In genomic region chr16:67654069-67654911, GRCh38 we compare ENCODE assay signal across 13 cellular contexts. TPM values are rescaled to one million over a fixed set of nuclear protein-coding genes. Genes with fewer than 3 reads are reported as not detected.
A peak's percentile ranks its signal among the peaks of the same experiment; 100 is the strongest.
DNase-seq lines count a peak whose midpoint lies in the region; ATAC-seq lines count a peak whose summit lies in the region.
"Had no signal": no experiment of that assay in that cellular context is flagged by ENCODE, and none has a peak within 500 bp of the region (broad histone marks: within the 10 kb centered on the region; RNA-seq: fewer than 3 reads in every experiment).

No MANE protein-coding gene starts in this region.

- peaks cover 11% of the 10 kb centered on the region for H3K4me1 Mint-ChIP-seq in activated CD8-positive, alpha-beta memory T cell treated with anti-CD3 and anti-CD28 coated beads, Interleukin-2, amount 10 ng/mL, durations not matched to agents 7 days and 5 days
- H3K4me1 Mint-ChIP-seq in CD8-positive, alpha-beta memory T cell: peaks cover 12 to 24% (median 16%) of the 10 kb centered on the region in 3 donors

- H3K9ac ChIP-seq in skeletal muscle satellite cell (ENCODE audit: low read depth, low read length): no peak overlapping the region

- peak overlapping the region; percentile 99 for H3K4me2 ChIP-seq in skeletal muscle satellite cell (ENCODE audit: low read length)

- no peaks in the 10 kb centered on the region for H3K9me3 ChIP-seq in skeletal muscle satellite cell (replicated peaks; ENCODE audit: low read length)
- no peaks in the 10 kb centered on the region for H3K9me3 ChIP-seq in CD8-positive, alpha-beta memory T cell (ENCODE audit: low read length)
- H3K9me3 ChIP-seq: body of pancreas had no signal

- peaks cover 43% of the 10 kb centered on the region for H3K27me3 ChIP-seq in skeletal muscle satellite cell (ENCODE audit: control insufficient read depth, insufficient read depth, low read length)
- no peaks in the 10 kb centered on the region for H3K27me3 ChIP-seq in CD8-positive, alpha-beta memory T cell (ENCODE audit: insufficient read depth, low read length, poor library complexity, severe bottlenecking)

- POLR2A ChIA-PET in CD8-positive, alpha-beta memory T cell (lab: Charles Lee): no interaction called here

- no peak overlapping the region for H3K4me3 ChIP-seq in skeletal muscle satellite cell (ENCODE audit: low read length)
- no peak overlapping the region for H3K4me3 ChIP-seq in CD8-positive, alpha-beta memory T cell (ENCODE audit: low read length)
- H3K4me3 ChIP-seq: body of pancreas had no signal

- ATAC-seq in activated CD8-positive, alpha-beta memory T cell treated with anti-CD3 and anti-CD28 coated beads, Interleukin-2, amount 10 ng/mL, durations not matched to agents 7 days and 5 days: no peak

- H3K27ac ChIP-seq in CD8-positive, alpha-beta memory T cell (ENCODE audit: low read depth, low read length): no peak overlapping the region
- H3K27ac ChIP-seq: body of pancreas had no signal

- H3K36me3 ChIP-seq in skeletal muscle satellite cell (ENCODE audit: insufficient read depth, low read length): peaks cover 10% of the 10 kb centered on the region
- peaks cover 16% of the 10 kb centered on the region for H3K36me3 ChIP-seq in CD8-positive, alpha-beta memory T cell (ENCODE audit: insufficient read depth, low read length)

- peaks cover 21% of the 10 kb centered on the region for H3K4me1 ChIP-seq in skeletal muscle satellite cell (ENCODE audit: control insufficient read depth, insufficient read depth, low read length)
- H3K4me1 ChIP-seq in CD8-positive, alpha-beta memory T cell (ENCODE audit: insufficient read depth, low read length): peaks cover 11% of the 10 kb centered on the region

- H3K36me3 Mint-ChIP-seq in activated CD8-positive, alpha-beta memory T cell treated with anti-CD3 and anti-CD28 coated beads, Interleukin-2, amount 10 ng/mL, durations not matched to agents 7 days and 5 days: peaks cover 31% of the 10 kb centered on the region
- peaks cover 5 to 74% (median 9%) of the 10 kb centered on the region in 3 donors for H3K36me3 Mint-ChIP-seq in CD8-positive, alpha-beta memory T cell

- no peaks in the 10 kb centered on the region for H3K27me3 Mint-ChIP-seq in activated CD8-positive, alpha-beta memory T cell treated with anti-CD3 and anti-CD28 coated beads, Interleukin-2, amount 10 ng/mL, durations not matched to agents 7 days and 5 days
- no peaks in the 10 kb centered on the region for H3K27me3 Mint-ChIP-seq in CD8-positive, alpha-beta memory T cell

- H3K4me3 Mint-ChIP-seq in activated CD8-positive, alpha-beta memory T cell treated with anti-CD3 and anti-CD28 coated beads, Interleukin-2, amount 10 ng/mL, durations not matched to agents 7 days and 5 days: no peak overlapping the region
- H3K4me3 Mint-ChIP-seq in CD8-positive, alpha-beta memory T cell: peak overlapping the region in 1 of 7 donors; percentile 16

- H3K27ac Mint-ChIP-seq in activated CD8-positive, alpha-beta memory T cell treated with anti-CD3 and anti-CD28 coated beads, Interleukin-2, amount 10 ng/mL, durations not matched to agents 7 days and 5 days: no peak overlapping the region
- peak overlapping the region in 3 of 8 donors; percentile 50 to 91 (median 87) for H3K27ac Mint-ChIP-seq in CD8-positive, alpha-beta memory T cell

- H3K9me3 Mint-ChIP-seq in activated CD8-positive, alpha-beta memory T cell treated with anti-CD3 and anti-CD28 coated beads, Interleukin-2, amount 10 ng/mL, durations not matched to agents 7 days and 5 days (ENCODE audit: low read depth): no peaks in the 10 kb centered on the region
- no peaks in the 10 kb centered on the region for H3K9me3 Mint-ChIP-seq in CD8-positive, alpha-beta memory T cell

- DNase-seq in activated CD8-positive, alpha-beta memory T cell treated with anti-CD3 and anti-CD28 coated beads, Interleukin-2, amount 50 U/mL, for 48 hours: peak; percentile 55
- DNase-seq in activated CD8-positive, alpha-beta memory T cell treated with anti-CD3 and anti-CD28 coated beads, Interleukin-2, amount 10 ng/mL, durations not matched to agents 7 days and 5 days: no peak
- peak; percentile 32 for DNase-seq in cerebellum (ENCODE audit: low spot score)
- DNase-seq in HT-29 (ENCODE audit: low spot score): no peak
- no peak for DNase-seq in CD8-positive, alpha-beta memory T cell
- DNase-seq: activated gamma-delta T cell treated with Interleukin-2 at 50 U/mL for 16 hours; body of pancreas; GOT3; midbrain; NCI-H2029 treated with DMSO at 0.1 percent for 48 hours; SHP77 treated with DMSO at 0.1 percent for 48 hours; stimulated activated CD4-positive, alpha-beta T cell treated with anti-CD3 and anti-CD28 coated beads, Interleukin-15, amount 100 ng/mL, for 24 hours had no signal

- CTCF ChIA-PET in activated CD8-positive, alpha-beta memory T cell treated with anti-CD3 and anti-CD28 coated beads, Interleukin-2, amount 10 ng/mL, durations not matched to agents 7 days and 5 days (lab: Charles Lee): no interaction called here
- CTCF ChIA-PET in CD8-positive, alpha-beta memory T cell (lab: Charles Lee): interaction anchor here (0.8 kb wide), 1 partner anchor 9 kb away, joined by 4 read pairs; the partner anchor contains the start of gene CARMIL2

RNA-seq across cellular contexts. Expression of gene ACD, which starts 5.8 kb away (rescaled TPM):
- total RNA-seq in activated CD8-positive, alpha-beta memory T cell treated with anti-CD3 and anti-CD28 coated beads, Interleukin-2, amount 10 ng/mL, durations not matched to agents 7 days and 5 days: 10 to 100 TPM; 49.7 to 58.1 TPM
- total RNA-seq in cerebellum: 17.7 TPM
- 21.4 and 25.3 TPM in 2 replicates for total RNA-seq in skeletal muscle satellite cell (2012; rRNA removed)
- 79.6 and 82.2 TPM in 2 replicates for total RNA-seq in HT-29 (2014; rRNA removed; shearing (Covaris generic))
- 10 to 100 TPM; 79.1 to 81.7 TPM for total RNA-seq in CD8-positive, alpha-beta memory T cell
- polyA plus RNA-seq in CD8-positive, alpha-beta memory T cell: 55.6 TPM

RNA-seq across cellular contexts. Expression of gene PARD6A, which starts 6.5 kb away (rescaled TPM):
- 10 to 100 TPM; 15.2 to 15.5 TPM for total RNA-seq in activated CD8-positive, alpha-beta memory T cell treated with anti-CD3 and anti-CD28 coated beads, Interleukin-2, amount 10 ng/mL, durations not matched to agents 7 days and 5 days
- total RNA-seq in cerebellum: 8.6 TPM
- total RNA-seq in skeletal muscle satellite cell (2012; rRNA removed): 0.44 and 0.51 TPM in 2 replicates
- total RNA-seq in HT-29 (2014; rRNA removed; shearing (Covaris generic)): 24.9 and 38.1 TPM in 2 replicates
- total RNA-seq in CD8-positive, alpha-beta memory T cell: 10 to 100 TPM; 16.7 to 18.3 TPM
- polyA plus RNA-seq in CD8-positive, alpha-beta memory T cell: 14.7 TPM

RNA-seq across cellular contexts. Expression of gene CARMIL2, which starts 9.3 kb away (rescaled TPM):
- 100 to 1,000 TPM; 154 to 174 TPM for total RNA-seq in activated CD8-positive, alpha-beta memory T cell treated with anti-CD3 and anti-CD28 coated beads, Interleukin-2, amount 10 ng/mL, durations not matched to agents 7 days and 5 days
- total RNA-seq in cerebellum: 1.3 TPM
- total RNA-seq in skeletal muscle satellite cell (2012; rRNA removed): 0.76 and 2.4 TPM in 2 replicates
- 0.81 and 2.7 TPM in 2 replicates for total RNA-seq in HT-29 (2014; rRNA removed; shearing (Covaris generic))
- total RNA-seq in CD8-positive, alpha-beta memory T cell: 100 to 1,000 TPM; 124 to 139 TPM
- 24.5 TPM for polyA plus RNA-seq in CD8-positive, alpha-beta memory T cell

RNA-seq across cellular contexts. Expression of gene ENKD1, which starts 12.3 kb away (rescaled TPM):
- total RNA-seq in activated CD8-positive, alpha-beta memory T cell treated with anti-CD3 and anti-CD28 coated beads, Interleukin-2, amount 10 ng/mL, durations not matched to agents 7 days and 5 days: 1 to 10 TPM; 6.2 to 8.0 TPM
- 10.1 TPM for total RNA-seq in cerebellum
- total RNA-seq in skeletal muscle satellite cell (2012; rRNA removed): 11.9 and 13.3 TPM in 2 replicates
- total RNA-seq in HT-29 (2014; rRNA removed; shearing (Covaris generic)): 52.6 and 58.8 TPM in 2 replicates
- total RNA-seq in CD8-positive, alpha-beta memory T cell: 10 to 100 TPM; 15.1 to 15.6 TPM
- polyA plus RNA-seq in CD8-positive, alpha-beta memory T cell: 1.7 TPM

RNA-seq across cellular contexts. Expression of gene C16orf86, which starts 12.3 kb away (rescaled TPM):
- total RNA-seq in activated CD8-positive, alpha-beta memory T cell treated with anti-CD3 and anti-CD28 coated beads, Interleukin-2, amount 10 ng/mL, durations not matched to agents 7 days and 5 days: 1 to 10 TPM; 4.1 to 5.1 TPM
- total RNA-seq in cerebellum: 1.4 TPM
- total RNA-seq in skeletal muscle satellite cell (2012; rRNA removed): 2.2 and 2.5 TPM in 2 replicates
- 0.38 and 0.99 TPM in 2 replicates for total RNA-seq in HT-29 (2014; rRNA removed; shearing (Covaris generic))
- 1 to 10 TPM in 1 of 2 experiments, under 1 TPM in 1; 0.79 to 1.9 TPM for total RNA-seq in CD8-positive, alpha-beta memory T cell
- 2.7 TPM for polyA plus RNA-seq in CD8-positive, alpha-beta memory T cell

Comparison
In these comparisons a context has a peak if more than half of its experiments do, and no peak if none do; other contexts are left out.
1. DNase-seq: peak in activated CD8-positive, alpha-beta memory T cell treated with anti-CD3 and anti-CD28 coated beads, Interleukin-2, amount 50 U/mL, for 48 hours (single experiment) and cerebellum (single experiment); none in activated CD8-positive, alpha-beta memory T cell treated with anti-CD3 and anti-CD28 coated beads, Interleukin-2, amount 10 ng/mL, durations not matched to agents 7 days and 5 days (single experiment), HT-29 (single experiment) and CD8-positive, alpha-beta memory T cell (0 of 5).
2. RNA of gene CARMIL2, which starts 9.3 kb away (total RNA-seq): 154 to 174 TPM in activated CD8-positive, alpha-beta memory T cell treated with anti-CD3 and anti-CD28 coated beads, Interleukin-2, amount 10 ng/mL, durations not matched to agents 7 days and 5 days and 124 to 139 TPM in CD8-positive, alpha-beta memory T cell; 0.81 to 2.7 TPM in HT-29 and 1.3 TPM in cerebellum (single experiment); every median in the first group is over 10 times any median in the second.